15 cellular contexts compared by ENCODE assay signal in genomic region chr3:30810617-30811016, GRCh38.
DNase-seq lines count a peak whose midpoint lies in the region; ATAC-seq and TF ChIP-seq lines count a peak whose summit lies in the region.
"Had no signal": no experiment of that assay in that cellular context is flagged by ENCODE, and none has a peak within 500 bp of the region (broad histone marks: within the 10 kb centered on the region; RNA-seq: fewer than 3 reads in every experiment).

No MANE protein-coding gene starts in this region.

- H3K14ac ChIP-seq in neuronal stem cell (ENCODE audit: low read length) = no peak overlapping the region

- no peak overlapping the region for H2BK15ac ChIP-seq in neuronal stem cell (ENCODE audit: low read length)

- no peaks in the 10 kb centered on the region for H3K36me3 ChIP-seq in heart right ventricle
- no peaks in the 10 kb centered on the region for H3K36me3 ChIP-seq in neuronal stem cell (replicated peaks in 1 of 2; ENCODE audit: control insufficient read depth in 2 of 2, insufficient read depth in 2 of 2, low read length in 2 of 2)
- H3K36me3 ChIP-seq: brain microvascular endothelial cell, suprapubic skin had no signal

- no peak overlapping the region for H3K4me2 ChIP-seq in neuronal stem cell (ENCODE audit: insufficient read depth, low read length, poor library complexity, severe bottlenecking)

- POLR2A ChIA-PET in CD4-positive, alpha-beta T cell (lab: Charles Lee) = interaction anchor here (0.6 kb wide), 1 partner anchor 662 kb away, joined by 3 read pairs; no protein-coding TSS in a partner anchor
- POLR2A ChIA-PET in WTC11 (lab: Charles Lee) = no interaction called here

- H3K4me1 ChIP-seq in heart right ventricle = peaks cover 3 to 20% (median 7%) of the 10 kb centered on the region in 9 donors
- no peaks in the 10 kb centered on the region for H3K4me1 ChIP-seq in neuronal stem cell (ENCODE audit: control insufficient read depth in 2 of 2, insufficient read depth in 1 of 2, low read depth in 1 of 2, low read length in 2 of 2)

- no peaks in the 10 kb centered on the region for H3K27me3 ChIP-seq in CD4-positive, alpha-beta T cell (ENCODE audit: control insufficient read depth, insufficient read depth, low read length)
- H3K27me3 ChIP-seq in heart right ventricle = no peaks in the 10 kb centered on the region
- no peaks in the 10 kb centered on the region for H3K27me3 ChIP-seq in neuronal stem cell (ENCODE audit: control insufficient read depth in 3 of 3, insufficient read depth in 3 of 3, low read depth in 1 of 3, low read length in 3 of 3)
- H3K27me3 ChIP-seq: brain microvascular endothelial cell, suprapubic skin had no signal

- H4K8ac ChIP-seq in neuronal stem cell (ENCODE audit: low read depth, low read length) = no peak overlapping the region

- DNase-seq in CD4-positive, alpha-beta T cell = peak in 3 of 10 experiments; percentile 2 to 6 (median 3)
- peak; percentile 10 for DNase-seq in WTC11 (ENCODE audit: low spot score)
- DNase-seq in heart right ventricle = peak; percentile 16 to 40
- no peak for DNase-seq in neuronal stem cell (ENCODE audit: low spot score)
- no peak for DNase-seq in C1 segment of cervical spinal cord (lab: John Stamatoyannopoulos, UW)
- DNase-seq in COLO668 (lab: John Stamatoyannopoulos, UW; ENCODE audit: unreplicated experiment) = no peak
- DNase-seq: activated CD4-positive, CD25-positive, alpha-beta regulatory T cell treated with anti-CD3 and anti-CD28 coated beads, Interleukin-2, amount 50 U/mL, for 72 hours; AML-193; brain microvascular endothelial cell; GOT3; naive B cell; NCI-H1694 had no signal

- TF ChIP-seq CTCF in CD4-positive, alpha-beta T cell (IDR thresholded peaks at IDR 0.05) = no peak
- TF ChIP-seq CTCF in WTC11 (IDR thresholded peaks at IDR 0.05) (no peak), heart right ventricle (IDR thresholded peaks at IDR 0.05) (no peak)

- peak; percentile 86 for ATAC-seq in CD4-positive, alpha-beta T cell (ENCODE audit: poor library complexity)
- peak; percentile 48 for ATAC-seq in WTC11
- peak; percentile 73 to 91 (median 82) for ATAC-seq in heart right ventricle
- ATAC-seq in HG02798 (IDR thresholded peaks at IDR 0.05; ENCODE audit: poor library complexity, unreplicated experiment) = no peak
- ATAC-seq in GM21786 (IDR thresholded peaks at IDR 0.05; ENCODE audit: unreplicated experiment) = no peak

- H3K4me3 ChIP-seq in heart right ventricle (peak overlapping the region in 4 of 10 donors; percentile 1 to 35 (median 20)), neuronal stem cell (ENCODE audit: low read length in 2 of 2) (no peak overlapping the region)

- peaks cover 5% of the 10 kb centered on the region for H3K27me3 Mint-ChIP-seq in CD4-positive, alpha-beta T cell
- H3K27me3 Mint-ChIP-seq in WTC11 (ENCODE audit: low read depth) = no peaks in the 10 kb centered on the region

- no peak overlapping the region for H3K4me3 Mint-ChIP-seq in CD4-positive, alpha-beta T cell
- H3K4me3 Mint-ChIP-seq in WTC11 = no peak overlapping the region
- H3K4me3 Mint-ChIP-seq: naive B cell had no signal

- H3K4ac ChIP-seq in neuronal stem cell (ENCODE audit: low read length) = no peak overlapping the region

- intact Hi-C loops in CD4-positive, alpha-beta T cell (cut with DNase I, micrococcal nuclease) = no loop called here
- intact Hi-C loops in heart right ventricle (cut with DNase I) = no loop called here

- no peak overlapping the region for H2BK120ac ChIP-seq in neuronal stem cell (ENCODE audit: low read depth, low read length)

- H3K23ac ChIP-seq in neuronal stem cell (ENCODE audit: low read depth, low read length, poor library complexity) = no peak overlapping the region

- no peak overlapping the region for H2BK12ac ChIP-seq in neuronal stem cell (ENCODE audit: low read length)

- no peak overlapping the region for H2AK5ac ChIP-seq in neuronal stem cell (ENCODE audit: low read depth, low read length)

- H3K27ac ChIP-seq in CD4-positive, alpha-beta T cell (ENCODE audit: low read depth, low read length) = no peak overlapping the region
- H3K27ac ChIP-seq in heart right ventricle (peak overlapping the region; percentile 9 to 80 (median 66)), neuronal stem cell (replicated peaks; ENCODE audit: low read length) (no peak overlapping the region)
- H3K27ac ChIP-seq: brain microvascular endothelial cell, suprapubic skin had no signal

- peak overlapping the region; percentile 21 for H2AFZ ChIP-seq in neuronal stem cell (ENCODE audit: low read length)

- H2BK5ac ChIP-seq in neuronal stem cell (ENCODE audit: low read length) = no peak overlapping the region

- no peaks in the 10 kb centered on the region for H3K79me1 ChIP-seq in neuronal stem cell (ENCODE audit: low read depth, low read length)

- no peak overlapping the region for H4K91ac ChIP-seq in neuronal stem cell (ENCODE audit: low read depth, low read length, poor library complexity)

- H3K9me3 ChIP-seq in CD4-positive, alpha-beta T cell (ENCODE audit: control insufficient read depth, low read length) = no peaks in the 10 kb centered on the region
- H3K9me3 ChIP-seq in heart right ventricle = no peaks in the 10 kb centered on the region
- H3K9me3 ChIP-seq in neuronal stem cell (replicated peaks in 1 of 2; ENCODE audit: control insufficient read depth in 2 of 2, insufficient read depth in 1 of 2, low read depth in 1 of 2, low read length in 2 of 2) = no peaks in the 10 kb centered on the region
- H3K9me3 ChIP-seq: suprapubic skin had no signal

- H3K9ac ChIP-seq in neuronal stem cell (ENCODE audit: low read depth, low read length, poor library complexity) = no peak overlapping the region

- H3K4me1 Mint-ChIP-seq in CD4-positive, alpha-beta T cell (ENCODE audit: low read depth) = peaks cover 9% of the 10 kb centered on the region
- H3K4me1 Mint-ChIP-seq in WTC11 = peaks cover 16% of the 10 kb centered on the region
- H3K4me1 Mint-ChIP-seq: naive B cell had no signal

- 47 to 53% methylated on average over 6 of the region's 6 CpGs for whole genome bisulfite sequencing in heart right ventricle, 2 donors
- WGBS in neuronal stem cell (ENCODE audit: extremely low coverage in 2 of 2, insufficient read length in 2 of 2, insufficient replicate concordance in 1 of 2), 2 donors = no CpG with 5 or more reads among the region's 6 CpGs

- H3K18ac ChIP-seq in neuronal stem cell (ENCODE audit: low read length) = peak overlapping the region; percentile 62

- CTCF ChIA-PET in CD4-positive, alpha-beta T cell (lab: Charles Lee) = no interaction called here
- CTCF ChIA-PET in WTC11 (lab: Charles Lee) = no interaction called here

- H3K27ac Mint-ChIP-seq in CD4-positive, alpha-beta T cell = peak overlapping the region; percentile 4
- H3K27ac Mint-ChIP-seq in WTC11 = no peak overlapping the region

- H3K36me3 Mint-ChIP-seq in CD4-positive, alpha-beta T cell (ENCODE audit: low read depth) = no peaks in the 10 kb centered on the region
- H3K36me3 Mint-ChIP-seq in WTC11 = no peaks in the 10 kb centered on the region
- H3K36me3 Mint-ChIP-seq: naive B cell had no signal

- H3K9me3 Mint-ChIP-seq in CD4-positive, alpha-beta T cell = no peaks in the 10 kb centered on the region
- no peaks in the 10 kb centered on the region for H3K9me3 Mint-ChIP-seq in WTC11
- H3K9me3 Mint-ChIP-seq: naive B cell had no signal

TF ChIP-seq in WTC11, 78 proteins besides CTCF, POLR2A, EP300 and RAD21 (continues in another document):
- no peak for TF ChIP-seq ETV6 (CRISPR knock-in tag; IDR thresholded peaks at IDR 0.05)
- no peak for TF ChIP-seq ARID4B (CRISPR knock-in tag; IDR thresholded peaks at IDR 0.05; ENCODE audit: borderline replicate concordance)
- TF ChIP-seq SMAD4 (CRISPR knock-in tag; IDR thresholded peaks at IDR 0.05) = no peak
- no peak for TF ChIP-seq GTF2I (CRISPR knock-in tag; conservative IDR thresholded peaks at IDR 0.05)
- no peak for TF ChIP-seq ATF2 (CRISPR knock-in tag; IDR thresholded peaks at IDR 0.05; ENCODE audit: borderline replicate concordance, low read depth)
- no peak for TF ChIP-seq SP1 (CRISPR knock-in tag; conservative IDR thresholded peaks at IDR 0.05)
- TF ChIP-seq MYBL2 (CRISPR knock-in tag; IDR thresholded peaks at IDR 0.05) = no peak

Comparison
In these comparisons a context has a peak if more than half of its experiments do, and no peak if none do; other contexts are left out.
1. ATAC-seq: peak in CD4-positive, alpha-beta T cell (single experiment), WTC11 (single experiment) and heart right ventricle (8 of 8); none in HG02798 (single experiment) and GM21786 (single experiment).
2. DNase-seq: peak in WTC11 (single experiment) and heart right ventricle (2 of 2); none in neuronal stem cell (single experiment), C1 segment of cervical spinal cord (0 of 14) and COLO668 (single experiment).
3. H3K27ac ChIP-seq: peak in heart right ventricle (10 of 10); none in CD4-positive, alpha-beta T cell (single experiment) and neuronal stem cell (single experiment).